ENCODE assay signal across 1 cellular context in genomic region chr22:28931844-28932561, GRCh38.
A peak's percentile ranks its signal among the peaks of the same experiment; 100 is the strongest.
TF ChIP-seq lines count a peak whose summit lies in the region.

No MANE protein-coding gene starts in this region.

TF ChIP-seq in HepG2, 621 proteins besides CTCF, POLR2A, EP300 and RAD21 (continued from another document and continues in another):
- TF ChIP-seq GLMP (CRISPR knock-in tag; IDR thresholded peaks at IDR 0.05; ENCODE audit: borderline replicate concordance): no peak
- TF ChIP-seq MIER2 (CRISPR knock-in tag; IDR thresholded peaks at IDR 0.05): no peak
- no peak for TF ChIP-seq MXD3 (CRISPR knock-in tag; IDR thresholded peaks at IDR 0.05)
- no peak for TF ChIP-seq GPBP1L1 (CRISPR knock-in tag; IDR thresholded peaks at IDR 0.05)
- no peak for TF ChIP-seq MNT (IDR thresholded peaks at IDR 0.05)
- no peak for TF ChIP-seq ZNF446 (CRISPR knock-in tag; IDR thresholded peaks at IDR 0.05)
- TF ChIP-seq AHR (CRISPR knock-in tag; IDR thresholded peaks at IDR 0.05): no peak
- TF ChIP-seq HDAC6 (IDR thresholded peaks at IDR 0.05; ENCODE audit: low read depth, low read length): no peak
- no peak for TF ChIP-seq ZNF367 (CRISPR knock-in tag; IDR thresholded peaks at IDR 0.05; ENCODE audit: borderline replicate concordance)
- TF ChIP-seq E2F5 (CRISPR knock-in tag; conservative IDR thresholded peaks at IDR 0.05): no peak
- no peak for TF ChIP-seq FOXM1 (CRISPR knock-in tag; IDR thresholded peaks at IDR 0.05)
- no peak for TF ChIP-seq ZSCAN22 (CRISPR knock-in tag; IDR thresholded peaks at IDR 0.05)
- no peak for TF ChIP-seq MTERF4 (CRISPR knock-in tag; IDR thresholded peaks at IDR 0.05)
- TF ChIP-seq CENPT (CRISPR knock-in tag; IDR thresholded peaks at IDR 0.05; ENCODE audit: low read depth): no peak
- TF ChIP-seq NFATC3 (CRISPR knock-in tag; IDR thresholded peaks at IDR 0.05): no peak
- TF ChIP-seq SYNCRIP (IDR thresholded peaks at IDR 0.05; ENCODE audit: insufficient read depth, low read depth, low read length): no peak
- no peak for TF ChIP-seq MLLT10 (CRISPR knock-in tag; IDR thresholded peaks at IDR 0.05)
- 0 out of 2 replicates have a peak, but pooled peaks have one; percentile 41 for TF ChIP-seq HMG20A (CRISPR knock-in tag; IDR thresholded peaks at IDR 0.05; ENCODE audit: borderline replicate concordance)
- TF ChIP-seq ZBTB44 (CRISPR knock-in tag; IDR thresholded peaks at IDR 0.05): no peak
- TF ChIP-seq TOE1 (CRISPR knock-in tag; IDR thresholded peaks at IDR 0.05): no peak
- no peak for TF ChIP-seq ONECUT2 (CRISPR knock-in tag; IDR thresholded peaks at IDR 0.05)
- no peak for TF ChIP-seq ZNF30 (CRISPR knock-in tag; IDR thresholded peaks at IDR 0.05)
- no peak for TF ChIP-seq MLXIP (CRISPR knock-in tag; IDR thresholded peaks at IDR 0.05; ENCODE audit: borderline replicate concordance)
- no peak for TF ChIP-seq SMAD1 (CRISPR knock-in tag; IDR thresholded peaks at IDR 0.05; ENCODE audit: borderline replicate concordance, low read depth)
- TF ChIP-seq TRIM22 (IDR thresholded peaks at IDR 0.05): no peak
- no peak for TF ChIP-seq RFXANK (CRISPR knock-in tag; IDR thresholded peaks at IDR 0.05)
- TF ChIP-seq MLX (CRISPR knock-in tag; IDR thresholded peaks at IDR 0.05): no peak
- TF ChIP-seq TEAD3 (CRISPR knock-in tag; optimal IDR thresholded peaks at IDR 0.05; ENCODE audit: borderline replicate concordance): no peak
- no peak for TF ChIP-seq ZNF678 (CRISPR knock-in tag; IDR thresholded peaks at IDR 0.05)
- TF ChIP-seq HMGXB3 (CRISPR knock-in tag; IDR thresholded peaks at IDR 0.05; ENCODE audit: borderline replicate concordance): no peak
- TF ChIP-seq ZNF674 (CRISPR knock-in tag; IDR thresholded peaks at IDR 0.05; ENCODE audit: low read depth): no peak
- TF ChIP-seq ZNF292 (CRISPR knock-in tag; IDR thresholded peaks at IDR 0.05; ENCODE audit: borderline replicate concordance, low read depth): peak; percentile 71; the same call in 1 of the 2 replicates
- TF ChIP-seq PITX1 (CRISPR knock-in tag; IDR thresholded peaks at IDR 0.05): peak; percentile 66; the same call in 1 of the 2 replicates
- TF ChIP-seq U2AF2 (IDR thresholded peaks at IDR 0.05; ENCODE audit: low read depth, low read length): no peak
- no peak for TF ChIP-seq NONO (IDR thresholded peaks at IDR 0.05)
- TF ChIP-seq NONO (CRISPR knock-in tag; conservative IDR thresholded peaks at IDR 0.05): no peak
- TF ChIP-seq ZNF207 (IDR thresholded peaks at IDR 0.05; ENCODE audit: borderline replicate concordance): no peak
- TF ChIP-seq CEBPZ (IDR thresholded peaks at IDR 0.05; ENCODE audit: low read length): no peak
- TF ChIP-seq RCOR2 (CRISPR knock-in tag; IDR thresholded peaks at IDR 0.05): 0 out of 2 replicates have a peak, but pooled peaks have one; percentile 69
- TF ChIP-seq PAX8 (CRISPR knock-in tag; IDR thresholded peaks at IDR 0.05; ENCODE audit: borderline replicate concordance): no peak
- no peak for TF ChIP-seq SMC3 (IDR thresholded peaks at IDR 0.05; ENCODE audit: low read length)
